In the genomic region with DNA sequence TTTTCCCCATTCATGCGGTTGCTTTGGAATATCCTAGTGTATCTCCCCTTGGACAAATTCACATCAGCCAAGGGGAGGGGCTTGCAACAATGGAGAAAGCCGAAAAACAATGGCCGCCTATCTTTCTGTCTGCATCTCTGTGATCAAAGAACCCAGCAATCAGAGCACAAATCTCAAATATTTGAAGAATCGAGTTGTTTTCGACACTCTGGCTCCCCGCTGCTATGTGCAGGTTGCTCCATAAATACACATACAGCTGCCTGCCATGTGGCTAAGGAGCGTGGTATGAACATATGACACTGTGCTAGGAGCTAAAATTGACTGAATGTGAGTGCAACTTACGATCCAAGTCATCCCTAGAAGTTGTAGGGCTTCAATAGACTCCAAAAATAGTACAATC, we compare ENCODE assay signal across 21 cellular contexts. TPM values are rescaled to one million over a fixed set of nuclear protein-coding genes. Genes with fewer than 3 reads are reported as not detected.
DNase-seq lines count a peak whose midpoint lies in the region; ATAC-seq and TF ChIP-seq lines count a peak whose summit lies in the region.
"Had no signal": no experiment of that assay in that cellular context is flagged by ENCODE, and none has a peak within 500 bp of the region (broad histone marks: within the 10 kb centered on the region; RNA-seq: fewer than 3 reads in every experiment).

No MANE protein-coding gene starts in this region.

- H3K9me3 Mint-ChIP-seq in endodermal cell = no peaks in the 10 kb centered on the region
- H3K9me3 Mint-ChIP-seq: CD8-positive, alpha-beta T cell had no signal

- H3K36me3 ChIP-seq in endodermal cell (ENCODE audit: control insufficient read depth, insufficient read depth, low read length) (no peaks in the 10 kb centered on the region), suprapubic skin (no peaks in the 10 kb centered on the region)

- WGBS in endodermal cell (ENCODE audit: insufficient coverage in 1 of 2, insufficient read length in 1 of 2), 2 experiments = 81 to 85% methylated on average over 8 of the region's 8 CpGs
- WGBS in suprapubic skin = 55% methylated on average over 8 of the region's 8 CpGs

- H3K27ac Mint-ChIP-seq in endodermal cell = no peak overlapping the region
- H3K27ac Mint-ChIP-seq: CD8-positive, alpha-beta T cell had no signal

- H3K9me3 ChIP-seq in endodermal cell (ENCODE audit: control insufficient read depth, low read length) = no peaks in the 10 kb centered on the region
- H3K9me3 ChIP-seq in suprapubic skin = no peaks in the 10 kb centered on the region

- no peak overlapping the region for H3K4me3 Mint-ChIP-seq in endodermal cell
- H3K4me3 Mint-ChIP-seq: CD8-positive, alpha-beta T cell had no signal

- no peak for TF ChIP-seq EP300 in suprapubic skin (IDR thresholded peaks at IDR 0.05)

- no peak overlapping the region for H3K4me3 ChIP-seq in choroid plexus epithelial cell (ENCODE audit: low read depth, low read length)
- H3K4me3 ChIP-seq in endodermal cell (ENCODE audit: low read length) = no peak overlapping the region
- no peak overlapping the region for H3K4me3 ChIP-seq in suprapubic skin

- H3K27me3 Mint-ChIP-seq in endodermal cell (ENCODE audit: insufficient read depth) = peaks cover 2% of the 10 kb centered on the region

- no peaks in the 10 kb centered on the region for H3K36me3 Mint-ChIP-seq in endodermal cell (ENCODE audit: low read depth)
- H3K36me3 Mint-ChIP-seq: CD8-positive, alpha-beta T cell had no signal

- H3K27me3 ChIP-seq in endodermal cell (ENCODE audit: control insufficient read depth, insufficient read depth, low read length, poor library complexity, severe bottlenecking) (no peaks in the 10 kb centered on the region), suprapubic skin (peaks cover 18% of the 10 kb centered on the region)

- no peak overlapping the region for H3K9ac ChIP-seq in endodermal cell (ENCODE audit: extremely low read depth, low read length, poor library complexity, severe bottlenecking)

- DNase-seq in NCI-H1930 (lab: John Stamatoyannopoulos, UW) (peak; percentile 9 to 25), choroid plexus epithelial cell (ENCODE audit: low read depth) (peak; percentile 11), myocyte (ENCODE audit: low read depth) (peak; percentile 7), endodermal cell (no peak), suprapubic skin (ENCODE audit: low spot score in 2 of 2) (no peak)
- no peak for DNase-seq in activated CD4-positive, CD25-positive, alpha-beta regulatory T cell (lab: John Stamatoyannopoulos, UW)
- DNase-seq: ACHN; AML-193; C1 segment of cervical spinal cord; CD8-positive, alpha-beta T cell; Karpas-422; NCI-H1417; NCI-H187 treated with DMSO at 0.1 percent for 48 hours; NCI-H2227 treated with DMSO at 0.1 percent for 48 hours; NCI-H510A; OCI-M1 had no signal

- H3K4me1 ChIP-seq in endodermal cell (ENCODE audit: control insufficient read depth, insufficient read depth, low read length) = no peaks in the 10 kb centered on the region
- peaks cover 7% of the 10 kb centered on the region for H3K4me1 ChIP-seq in suprapubic skin

- ATAC-seq in GM18870 (IDR thresholded peaks at IDR 0.05; ENCODE audit: unreplicated experiment) = no peak
- ATAC-seq: CD8-positive, alpha-beta T cell; Right ventricle myocardium inferior had no signal

- H3K4me1 Mint-ChIP-seq in endodermal cell = peaks cover 8% of the 10 kb centered on the region

- TF ChIP-seq CTCF in choroid plexus epithelial cell (conservative IDR thresholded peaks at IDR 0.05; ENCODE audit: low read depth, low read length) (no peak), endodermal cell (conservative IDR thresholded peaks at IDR 0.05) (no peak), suprapubic skin (IDR thresholded peaks at IDR 0.05) (no peak)

- no peak for TF ChIP-seq POLR2A in suprapubic skin (IDR thresholded peaks at IDR 0.05)

- H3K27ac ChIP-seq in endodermal cell (ENCODE audit: low read depth, low read length) (no peak overlapping the region), suprapubic skin (no peak overlapping the region)

RNA-seq across cellular contexts. Expression of gene CFHR4, which starts 8.5 kb away (rescaled TPM):
- total RNA-seq in myocyte = not detected in 2 replicates
- not detected for polyA plus RNA-seq in myocyte (2012)
- total RNA-seq in endodermal cell = not detected
- polyA plus RNA-seq in endodermal cell (2013, experiment 1 of 2) = not detected
- not detected for polyA plus RNA-seq in endodermal cell (2013, experiment 2 of 2)
- not detected for total RNA-seq in suprapubic skin
- total RNA-seq: CD8-positive, alpha-beta T cell; G401; M059J; Right ventricle myocardium inferior had no signal

RNA-seq across cellular contexts. Expression of gene CFHR2, which starts 47.2 kb away (rescaled TPM):
- total RNA-seq in myocyte (not detected in 2 replicates), endodermal cell (not detected), suprapubic skin (1 to 10 TPM in 1 of 4 donors, not detected in 3; 1.5 TPM)
- polyA plus RNA-seq in myocyte (2012) = not detected
- not detected for polyA plus RNA-seq in endodermal cell (2013, experiment 1 of 2)
- polyA plus RNA-seq in endodermal cell (2013, experiment 2 of 2) = not detected
- total RNA-seq: CD8-positive, alpha-beta T cell; G401; M059J; Right ventricle myocardium inferior; SK-MEL-5 had no signal

Comparison
In these comparisons a context has a peak if more than half of its experiments do, and no peak if none do; other contexts are left out.
1. DNase-seq: peak in NCI-H1930 (2 of 2), choroid plexus epithelial cell (single experiment) and myocyte (single experiment); none in activated CD4-positive, CD25-positive, alpha-beta regulatory T cell (0 of 4), endodermal cell (single experiment) and suprapubic skin (0 of 2).